11 cellular contexts compared by ENCODE assay signal in the genomic region with DNA sequence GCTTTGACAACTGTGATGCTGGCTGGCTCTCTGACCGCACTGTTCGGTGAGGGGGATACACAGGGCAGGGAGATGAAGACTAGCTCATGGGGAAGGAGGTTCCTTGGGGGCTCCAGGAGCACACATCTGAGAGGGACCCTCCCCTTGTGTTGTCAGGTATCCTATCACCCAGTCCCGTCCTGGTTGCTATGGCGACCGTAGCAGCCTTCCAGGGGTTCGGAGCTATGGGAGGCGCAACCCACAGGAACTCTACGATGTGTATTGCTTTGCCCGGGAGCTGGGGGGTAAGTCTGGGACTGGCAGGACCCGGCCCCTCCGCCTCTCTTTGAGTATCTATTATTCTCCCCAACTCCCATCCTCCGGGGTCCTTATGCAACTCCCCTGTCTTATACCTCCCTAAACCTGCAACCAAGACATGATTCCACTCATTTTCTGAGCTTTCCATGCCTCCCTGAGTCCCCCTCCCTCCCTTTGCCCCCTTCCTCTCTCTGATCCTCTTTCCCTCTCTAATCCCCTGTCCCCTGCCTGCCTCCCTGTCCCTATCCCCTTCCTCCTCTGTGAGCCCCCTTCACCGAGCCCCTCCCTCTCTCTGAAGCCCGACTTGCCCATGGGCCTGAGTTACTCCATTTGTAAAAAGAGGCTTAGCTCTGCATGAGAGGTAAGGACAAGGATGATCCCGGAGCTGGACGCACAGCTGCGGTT. TPM values are rescaled to one million over a fixed set of nuclear protein-coding genes. Genes with fewer than 3 reads are reported as not detected.
DNase-seq lines count a peak whose midpoint lies in the region; ATAC-seq and TF ChIP-seq lines count a peak whose summit lies in the region.
"Had no signal": no experiment of that assay in that cellular context is flagged by ENCODE, and none has a peak within 500 bp of the region (broad histone marks: within the 10 kb centered on the region; RNA-seq: fewer than 3 reads in every experiment).

No MANE protein-coding gene starts in this region.

- H4K20me1 ChIP-seq in MM.1S (ENCODE audit: insufficient read depth, low read length): no peaks in the 10 kb centered on the region

- no peak overlapping the region for H3K27ac ChIP-seq in MM.1S (ENCODE audit: low read length)
- H3K27ac ChIP-seq in effector memory CD4-positive, alpha-beta T cell (ENCODE audit: insufficient read depth, low read length, poor library complexity, severe bottlenecking): no peak overlapping the region

- no peak overlapping the region; the same call in 1 of the 2 replicates for H3K4me3 ChIP-seq in MM.1S (ENCODE audit: low read length)
- H3K4me3 ChIP-seq in effector memory CD4-positive, alpha-beta T cell (ENCODE audit: insufficient read depth, low read depth, low read length, poor library complexity, severe bottlenecking): peak overlapping the region; percentile 51
- peak overlapping the region; percentile 60 for H3K4me3 ChIP-seq in skeletal muscle satellite cell (ENCODE audit: low read length)

- H3K4me3 Mint-ChIP-seq in activated CD4-positive, alpha-beta T cell treated with anti-CD3 and anti-CD28 coated beads, Interleukin-2, amount 10 ng/mL, durations not matched to agents 24 days and 14 days: peak overlapping the region; percentile 63
- H3K4me3 Mint-ChIP-seq in activated CD4-positive, alpha-beta T cell treated with anti-CD3 and anti-CD28 coated beads for 36 hours: no peak overlapping the region
- H3K4me3 Mint-ChIP-seq in HFFc6: no peak overlapping the region

- intact Hi-C loops in activated CD4-positive, alpha-beta T cell treated with anti-CD3 and anti-CD28 coated beads, Interleukin-2, amount 10 ng/mL, durations not matched to agents 24 days and 14 days (cut with micrococcal nuclease): no loop called here
- intact Hi-C loops in activated CD4-positive, alpha-beta T cell treated with anti-CD3 and anti-CD28 coated beads for 36 hours (cut with DNase I, micrococcal nuclease): loop anchor here (1.0 to 2.0 kb wide), 2 partner anchors 38 to 86 kb away; partner anchors contain the start of gene TMEM161A (in 1 of the 2)

- H3K79me2 ChIP-seq in MM.1S (ENCODE audit: low read length): no peaks in the 10 kb centered on the region

- H3K27ac Mint-ChIP-seq in activated CD4-positive, alpha-beta T cell treated with anti-CD3 and anti-CD28 coated beads, Interleukin-2, amount 10 ng/mL, durations not matched to agents 24 days and 14 days: no peak overlapping the region
- no peak overlapping the region for H3K27ac Mint-ChIP-seq in activated CD4-positive, alpha-beta T cell treated with anti-CD3 and anti-CD28 coated beads for 36 hours
- no peak overlapping the region for H3K27ac Mint-ChIP-seq in HFFc6

- H3K36me3 Mint-ChIP-seq in activated CD4-positive, alpha-beta T cell treated with anti-CD3 and anti-CD28 coated beads, Interleukin-2, amount 10 ng/mL, durations not matched to agents 24 days and 14 days (ENCODE audit: low read depth): no peaks in the 10 kb centered on the region
- no peaks in the 10 kb centered on the region for H3K36me3 Mint-ChIP-seq in activated CD4-positive, alpha-beta T cell treated with anti-CD3 and anti-CD28 coated beads for 36 hours (ENCODE audit: low read depth)
- no peaks in the 10 kb centered on the region for H3K36me3 Mint-ChIP-seq in HFFc6 (ENCODE audit: low read depth)

- no peak for DNase-seq in activated CD4-positive, alpha-beta T cell treated with anti-CD3 and anti-CD28 coated beads, Interleukin-2, amount 10 ng/mL, durations not matched to agents 24 days and 14 days
- DNase-seq in activated CD4-positive, alpha-beta T cell treated with anti-CD3 and anti-CD28 coated beads for 36 hours: no peak
- no peak for DNase-seq in MM.1S
- no peak for DNase-seq in effector memory CD4-positive, alpha-beta T cell
- DNase-seq in DMS114 treated with DMSO at 0.1 percent for 48 hours (lab: John Stamatoyannopoulos, UW; ENCODE audit: unreplicated experiment): no peak
- no peak for DNase-seq in HFFc6
- no peak for DNase-seq in dedifferentiated amniotic fluid mesenchymal stem cell (ENCODE audit: extremely low spot score)
- DNase-seq: NCI-H2081 treated with DMSO at 0.1 percent for 48 hours had no signal

- no peak for ATAC-seq in activated CD4-positive, alpha-beta T cell treated with anti-CD3 and anti-CD28 coated beads for 36 hours

- no peak for TF ChIP-seq CTCF in MM.1S (IDR thresholded peaks at IDR 0.05; ENCODE audit: low read length)
- TF ChIP-seq CTCF in HFFc6 (IDR thresholded peaks at IDR 0.05): no peak

- H3K9me2 ChIP-seq in MM.1S (replicated peaks; ENCODE audit: insufficient read depth, low read length): no peaks in the 10 kb centered on the region

- H3K27me3 ChIP-seq in MM.1S (replicated peaks; ENCODE audit: insufficient read depth, low read length) (peaks cover 78% of the 10 kb centered on the region), skeletal muscle satellite cell (ENCODE audit: control insufficient read depth, insufficient read depth, low read length) (peaks cover 55% of the 10 kb centered on the region)
- peaks cover 5% of the 10 kb centered on the region for H3K27me3 ChIP-seq in effector memory CD4-positive, alpha-beta T cell (replicated peaks; ENCODE audit: control insufficient read depth, insufficient read depth, low read length, poor library complexity, severe bottlenecking)

- H3K27me3 Mint-ChIP-seq in activated CD4-positive, alpha-beta T cell treated with anti-CD3 and anti-CD28 coated beads, Interleukin-2, amount 10 ng/mL, durations not matched to agents 24 days and 14 days: peaks cover 18% of the 10 kb centered on the region
- H3K27me3 Mint-ChIP-seq in activated CD4-positive, alpha-beta T cell treated with anti-CD3 and anti-CD28 coated beads for 36 hours: peaks cover 6% of the 10 kb centered on the region
- H3K27me3 Mint-ChIP-seq in HFFc6 (ENCODE audit: insufficient read depth): peaks cover 30% of the 10 kb centered on the region

- no peaks in the 10 kb centered on the region for H3K4me1 Mint-ChIP-seq in activated CD4-positive, alpha-beta T cell treated with anti-CD3 and anti-CD28 coated beads, Interleukin-2, amount 10 ng/mL, durations not matched to agents 24 days and 14 days
- no peaks in the 10 kb centered on the region for H3K4me1 Mint-ChIP-seq in activated CD4-positive, alpha-beta T cell treated with anti-CD3 and anti-CD28 coated beads for 36 hours
- H3K4me1 Mint-ChIP-seq in HFFc6 (ENCODE audit: low read depth): no peaks in the 10 kb centered on the region

- no peak overlapping the region for H3K9ac ChIP-seq in MM.1S (ENCODE audit: low read length)
- H3K9ac ChIP-seq in skeletal muscle satellite cell (ENCODE audit: low read depth, low read length): no peak overlapping the region

- H3K4me2 ChIP-seq in MM.1S (ENCODE audit: low read depth, low read length): peak overlapping the region; percentile 83
- H3K4me2 ChIP-seq in skeletal muscle satellite cell (ENCODE audit: low read length): no peak overlapping the region

- no peaks in the 10 kb centered on the region for H3K4me1 ChIP-seq in MM.1S (ENCODE audit: low read length)
- H3K4me1 ChIP-seq in effector memory CD4-positive, alpha-beta T cell (ENCODE audit: control insufficient read depth, insufficient read depth, low read length, poor library complexity, severe bottlenecking): peaks cover 9% of the 10 kb centered on the region
- no peaks in the 10 kb centered on the region for H3K4me1 ChIP-seq in skeletal muscle satellite cell (ENCODE audit: control insufficient read depth, insufficient read depth, low read length)

- CTCF ChIA-PET in activated CD4-positive, alpha-beta T cell treated with anti-CD3 and anti-CD28 coated beads for 36 hours (lab: Charles Lee): interaction anchor here (0.6 to 2.5 kb wide), 3 partner anchors 19 to 722 kb away, joined by 3 to 11 read pairs (median 10); no protein-coding TSS in a partner anchor

- H3K36me3 ChIP-seq in MM.1S (replicated peaks; ENCODE audit: insufficient read depth, low read length): no peaks in the 10 kb centered on the region
- H3K36me3 ChIP-seq in effector memory CD4-positive, alpha-beta T cell (ENCODE audit: control insufficient read depth, insufficient read depth, low read length): no peaks in the 10 kb centered on the region
- no peaks in the 10 kb centered on the region for H3K36me3 ChIP-seq in skeletal muscle satellite cell (ENCODE audit: insufficient read depth, low read length)

- H3F3A ChIP-seq in MM.1S (ENCODE audit: insufficient read depth, low read length): no peaks in the 10 kb centered on the region

- POLR2A ChIA-PET in activated CD4-positive, alpha-beta T cell treated with anti-CD3 and anti-CD28 coated beads for 36 hours (lab: Charles Lee): interaction anchor here (1.2 kb wide), 1 partner anchor 21 kb away, joined by 4 read pairs; the partner anchor contains the start of gene NR2C2AP

- H2AFZ ChIP-seq in MM.1S (ENCODE audit: low read length): no peak overlapping the region

- H3K9me3 Mint-ChIP-seq in activated CD4-positive, alpha-beta T cell treated with anti-CD3 and anti-CD28 coated beads, Interleukin-2, amount 10 ng/mL, durations not matched to agents 24 days and 14 days: no peaks in the 10 kb centered on the region
- no peaks in the 10 kb centered on the region for H3K9me3 Mint-ChIP-seq in activated CD4-positive, alpha-beta T cell treated with anti-CD3 and anti-CD28 coated beads for 36 hours (ENCODE audit: low read depth)
- no peaks in the 10 kb centered on the region for H3K9me3 Mint-ChIP-seq in HFFc6

- H3K9me3 ChIP-seq in MM.1S (replicated peaks; ENCODE audit: insufficient read depth, low read length) (no peaks in the 10 kb centered on the region), skeletal muscle satellite cell (replicated peaks; ENCODE audit: low read length) (no peaks in the 10 kb centered on the region)
- no peaks in the 10 kb centered on the region for H3K9me3 ChIP-seq in effector memory CD4-positive, alpha-beta T cell (ENCODE audit: control insufficient read depth, low read length)

RNA-seq across cellular contexts. Expression of gene NCAN, which starts 12.5 kb away (rescaled TPM):
- 0.02 TPM in 1 of 2 replicates, not detected in the other for total RNA-seq in activated CD4-positive, alpha-beta T cell treated with anti-CD3 and anti-CD28 coated beads, Interleukin-2, amount 10 ng/mL, durations not matched to agents 24 days and 14 days
- total RNA-seq in activated CD4-positive, alpha-beta T cell treated with anti-CD3 and anti-CD28 coated beads for 36 hours: not detected
- total RNA-seq in skeletal muscle satellite cell (2012; rRNA removed): not detected in 2 replicates
- not detected for total RNA-seq in HFFc6 (2021; fragmentation: NEBNext Ultra II Directional; extraction: Animal tissue kit (Norgen Biotek cat#: 25700))
- total RNA-seq: liver had no signal

RNA-seq across cellular contexts. Expression of gene NR2C2AP, which starts 21.1 kb away (rescaled TPM):
- 48.3 and 52.3 TPM in 2 replicates for total RNA-seq in activated CD4-positive, alpha-beta T cell treated with anti-CD3 and anti-CD28 coated beads, Interleukin-2, amount 10 ng/mL, durations not matched to agents 24 days and 14 days
- total RNA-seq in activated CD4-positive, alpha-beta T cell treated with anti-CD3 and anti-CD28 coated beads for 36 hours: 10 to 100 TPM; 34.7 to 46.6 TPM
- total RNA-seq in skeletal muscle satellite cell (2012; rRNA removed): 8.1 and 12.9 TPM in 2 replicates
- 10 to 100 TPM in 1 of 6 experiments, 1 to 10 TPM in 5; 6.5 to 12.8 (median 9.3) TPM for total RNA-seq in HFFc6 (2021; fragmentation: NEBNext Ultra II Directional; extraction: Animal tissue kit (Norgen Biotek cat#: 25700))

RNA-seq across cellular contexts. Expression of gene RFXANK, which starts 32.2 kb away (rescaled TPM):
- total RNA-seq in activated CD4-positive, alpha-beta T cell treated with anti-CD3 and anti-CD28 coated beads, Interleukin-2, amount 10 ng/mL, durations not matched to agents 24 days and 14 days: 111 and 113 TPM in 2 replicates
- total RNA-seq in activated CD4-positive, alpha-beta T cell treated with anti-CD3 and anti-CD28 coated beads for 36 hours: 10 to 100 TPM; 56.2 to 68.5 TPM
- 52.0 and 59.4 TPM in 2 replicates for total RNA-seq in skeletal muscle satellite cell (2012; rRNA removed)
- total RNA-seq in HFFc6 (2021; fragmentation: NEBNext Ultra II Directional; extraction: Animal tissue kit (Norgen Biotek cat#: 25700)): 10 to 100 TPM; 63.7 to 84.6 (median 75.7) TPM

RNA-seq across cellular contexts. Expression of gene BORCS8, which starts 32.3 kb away (rescaled TPM):
- total RNA-seq in activated CD4-positive, alpha-beta T cell treated with anti-CD3 and anti-CD28 coated beads, Interleukin-2, amount 10 ng/mL, durations not matched to agents 24 days and 14 days: 34.8 and 38.9 TPM in 2 replicates
- 10 to 100 TPM; 19.5 to 25.3 TPM for total RNA-seq in activated CD4-positive, alpha-beta T cell treated with anti-CD3 and anti-CD28 coated beads for 36 hours
- 16.0 and 19.7 TPM in 2 replicates for total RNA-seq in skeletal muscle satellite cell (2012; rRNA removed)
- total RNA-seq in HFFc6 (2021; fragmentation: NEBNext Ultra II Directional; extraction: Animal tissue kit (Norgen Biotek cat#: 25700)): 10 to 100 TPM; 33.9 to 43.2 (median 38.6) TPM

RNA-seq across cellular contexts. Expression of gene TM6SF2, which starts 48.8 kb away (rescaled TPM):
- total RNA-seq in activated CD4-positive, alpha-beta T cell treated with anti-CD3 and anti-CD28 coated beads, Interleukin-2, amount 10 ng/mL, durations not matched to agents 24 days and 14 days: not detected in 2 replicates
- total RNA-seq in activated CD4-positive, alpha-beta T cell treated with anti-CD3 and anti-CD28 coated beads for 36 hours: not detected
- not detected in 2 replicates for total RNA-seq in skeletal muscle satellite cell (2012; rRNA removed)
- total RNA-seq in HFFc6 (2021; fragmentation: NEBNext Ultra II Directional; extraction: Animal tissue kit (Norgen Biotek cat#: 25700)): under 1 TPM in 3 of 6 experiments, not detected in 3; 0.23 to 0.45 (median 0.28) TPM
- total RNA-seq: RPMI7951 had no signal
